ENCODE assay signal across 21 cellular contexts in the genomic region with DNA sequence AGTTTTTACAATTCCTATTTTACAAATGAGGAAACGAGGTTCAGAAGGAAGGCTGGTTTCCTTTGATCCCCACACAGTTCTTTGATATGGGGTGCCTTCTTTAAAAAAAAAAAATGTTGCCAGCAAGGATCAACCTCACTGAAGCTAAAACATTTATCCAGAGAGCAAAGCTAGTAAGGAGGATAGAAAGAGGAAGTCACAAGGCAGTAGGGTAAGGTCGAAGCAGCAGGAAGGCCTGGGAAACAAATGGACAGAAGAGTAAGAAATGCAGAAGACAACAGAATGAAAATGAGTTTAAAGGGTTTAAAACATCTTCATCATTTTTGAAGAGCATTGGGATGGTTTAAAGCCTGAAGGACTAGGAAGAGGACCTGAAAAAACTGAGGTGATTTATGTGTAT. TPM values are rescaled to one million over a fixed set of nuclear protein-coding genes. Genes with fewer than 3 reads are reported as not detected.
"Had no signal": no experiment of that assay in that cellular context is flagged by ENCODE, and none has a peak within 500 bp of the region (broad histone marks: within the 10 kb centered on the region; RNA-seq: fewer than 3 reads in every experiment).

No MANE protein-coding gene starts in this region.

- H3K4me3 Mint-ChIP-seq: nephron had no signal

- H3K9me3 Mint-ChIP-seq: activated naive CD4-positive, alpha-beta T cell treated with anti-CD3 and anti-CD28 coated beads, Interleukin-2, amount 50 U/mL, for 72 hours; nephron had no signal

- H3K27ac Mint-ChIP-seq: activated naive CD4-positive, alpha-beta T cell treated with anti-CD3 and anti-CD28 coated beads, Interleukin-2, amount 50 U/mL, for 72 hours; nephron had no signal

- DNase-seq: activated CD4-positive, alpha-beta T cell treated with anti-CD3 and anti-CD28 coated beads, Interleukin-2, amount 50 U/mL, for 48 hours; activated gamma-delta T cell treated with Interleukin-2 at 50 U/mL for 16 hours; adrenal gland; cerebellar nuclear complex; cortex of kidney; effector CD4-positive, alpha-beta T cell; gastrocnemius medialis; head of caudate nucleus; kidney; retina; spleen; stimulated activated CD4-positive, alpha-beta T cell treated with anti-CD3 and anti-CD28 coated beads, Interleukin-4, amount 100 ng/mL, for 4 hours; stimulated activated naive CD4-positive, alpha-beta T cell; T1000; thyroid gland had no signal

- H3K4me3 ChIP-seq: adrenal gland, gastrocnemius medialis, lung, spleen, thyroid gland had no signal

- ATAC-seq: activated naive CD4-positive, alpha-beta T cell treated with anti-CD3 and anti-CD28 coated beads, Interleukin-2, amount 50 U/mL, for 72 hours; esophagus mucosa; gastrocnemius medialis; left lobe of liver had no signal

- H3K9me3 ChIP-seq: adrenal gland, gastrocnemius medialis, spleen, thyroid gland had no signal

- H3K4me1 ChIP-seq: gastrocnemius medialis had no signal

- H3K36me3 Mint-ChIP-seq: activated naive CD4-positive, alpha-beta T cell treated with anti-CD3 and anti-CD28 coated beads, Interleukin-2, amount 50 U/mL, for 72 hours had no signal

- H3K27me3 ChIP-seq: adrenal gland, gastrocnemius medialis, spleen, thyroid gland had no signal

- H3K36me3 ChIP-seq: adrenal gland, gastrocnemius medialis, spleen, thyroid gland had no signal

- H3K27ac ChIP-seq: adrenal gland, gastrocnemius medialis, spleen, thyroid gland had no signal

RNA-seq across cellular contexts. Expression of a gene that starts 30.6 kb away (rescaled TPM):
- total RNA-seq: activated naive CD4-positive, alpha-beta T cell treated with anti-CD3 and anti-CD28 coated beads, Interleukin-2, amount 50 U/mL, for 72 hours; bronchial epithelial cell had no signal
